In the genomic region with DNA sequence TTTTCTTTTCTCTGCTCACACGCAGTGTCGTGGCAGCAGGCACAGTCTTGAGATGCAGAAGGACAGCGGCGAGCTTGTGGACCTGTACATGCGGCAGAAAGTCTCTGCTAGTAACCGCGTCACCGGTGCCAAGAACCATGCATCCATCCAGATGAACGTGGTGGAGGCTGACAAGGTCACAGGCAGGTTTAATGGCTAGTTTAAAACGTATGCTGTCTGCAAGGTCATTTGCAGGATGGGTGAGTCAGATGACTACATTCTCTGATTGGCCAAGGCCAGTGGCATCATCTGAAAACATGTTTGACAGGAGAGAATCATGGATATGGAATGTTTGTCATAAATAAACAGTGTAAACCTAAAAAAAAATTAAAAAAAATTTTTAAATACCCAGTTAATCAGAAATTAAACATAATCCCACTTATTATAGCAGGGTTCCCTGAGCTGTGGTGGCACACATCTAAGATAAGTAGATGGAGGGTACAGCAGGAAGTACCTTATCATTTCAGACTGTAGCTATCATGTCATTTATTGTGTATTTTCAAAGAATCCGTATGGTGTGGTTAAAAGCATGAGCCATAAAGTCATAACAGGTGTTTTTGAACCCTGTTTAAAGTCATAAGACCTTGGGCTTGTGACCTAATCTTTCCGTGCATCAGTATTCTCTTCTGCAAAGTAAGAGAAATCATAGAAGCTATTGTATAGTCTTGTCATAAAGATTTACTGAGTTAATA, we compare ENCODE assay signal across 16 cellular contexts. TPM values are rescaled to one million over a fixed set of nuclear protein-coding genes. Genes with fewer than 3 reads are reported as not detected.
DNase-seq lines count a peak whose midpoint lies in the region; ATAC-seq and TF ChIP-seq lines count a peak whose summit lies in the region.
"Had no signal": no experiment of that assay in that cellular context is flagged by ENCODE, and none has a peak within 500 bp of the region (broad histone marks: within the 10 kb centered on the region; RNA-seq: fewer than 3 reads in every experiment).

No MANE protein-coding gene starts in this region.

- H3K4me3 ChIP-seq in RWPE2 (ENCODE audit: severe bottlenecking) (no peak overlapping the region), epithelial cell of esophagus (ENCODE audit: low read length) (no peak overlapping the region)
- H3K4me3 ChIP-seq: dorsolateral prefrontal cortex, spleen, tibial artery had no signal

- H3K27me3 Mint-ChIP-seq in activated CD4-positive, alpha-beta T cell treated with anti-CD3 and anti-CD28 coated beads, Interleukin-2, amount 10 ng/mL, durations not matched to agents 7 days and 5 days, result peaks cover 2% of the 10 kb centered on the region

- H3K27ac ChIP-seq in RWPE2 (ENCODE audit: poor library complexity, severe bottlenecking), result peak overlapping the region; percentile 48
- H3K27ac ChIP-seq: 22Rv1, dorsolateral prefrontal cortex, spleen, tibial artery had no signal

- DNase-seq in activated CD4-positive, CD25-positive, alpha-beta regulatory T cell treated with anti-CD3 and anti-CD28 coated beads, Interleukin-2, amount 50 U/mL, for 72 hours, result no peak
- DNase-seq in RWPE2 (ENCODE audit: low spot score), result no peak
- DNase-seq in epithelial cell of esophagus (ENCODE audit: low read depth), result peak; percentile 75
- DNase-seq in non-pigmented ciliary epithelial cell (ENCODE audit: low read depth), result peak; percentile 36
- DNase-seq in stimulated activated CD4-positive, alpha-beta T cell treated with anti-CD3 and anti-CD28 coated beads, Interleukin-4, amount 100 ng/mL, for 4 hours, result no peak
- no peak for DNase-seq in activated CD4-positive, alpha-beta T cell treated with anti-CD3 and anti-CD28 coated beads, Interleukin-2, amount 10 ng/mL, durations not matched to agents 7 days and 5 days
- DNase-seq in SW 1271 (lab: John Stamatoyannopoulos, UW), result no peak
- DNase-seq: amniotic stem cell, dorsolateral prefrontal cortex, NCI-H446 treated with DMSO at 0.1 percent for 48 hours, spleen, T1000, tibial artery had no signal

- H3K27ac Mint-ChIP-seq in activated CD4-positive, alpha-beta T cell treated with anti-CD3 and anti-CD28 coated beads, Interleukin-2, amount 10 ng/mL, durations not matched to agents 7 days and 5 days, result no peak overlapping the region

- no peaks in the 10 kb centered on the region for H3K36me3 Mint-ChIP-seq in activated CD4-positive, alpha-beta T cell treated with anti-CD3 and anti-CD28 coated beads, Interleukin-2, amount 10 ng/mL, durations not matched to agents 7 days and 5 days (ENCODE audit: low read depth)

- CTCF ChIA-PET in activated CD4-positive, alpha-beta T cell treated with anti-CD3 and anti-CD28 coated beads, Interleukin-2, amount 10 ng/mL, durations not matched to agents 7 days and 5 days (lab: Charles Lee), result interaction anchor here (0.9 kb wide), 1 partner anchor 8 kb away, joined by 3 read pairs; no protein-coding TSS in a partner anchor

- ATAC-seq in activated CD4-positive, CD25-positive, alpha-beta regulatory T cell treated with anti-CD3 and anti-CD28 coated beads, Interleukin-2, amount 50 U/mL, for 24 hours, result peak; percentile 75 to 80
- peak; percentile 70 for ATAC-seq in RWPE2 (ENCODE audit: low read depth)

- POLR2A ChIA-PET in activated CD4-positive, alpha-beta T cell treated with anti-CD3 and anti-CD28 coated beads, Interleukin-2, amount 10 ng/mL, durations not matched to agents 7 days and 5 days (lab: Charles Lee), result no interaction called here

- no peaks in the 10 kb centered on the region for H3K9me3 Mint-ChIP-seq in activated CD4-positive, alpha-beta T cell treated with anti-CD3 and anti-CD28 coated beads, Interleukin-2, amount 10 ng/mL, durations not matched to agents 7 days and 5 days
- H3K9me3 Mint-ChIP-seq: neural crest cell had no signal

- peaks cover 29% of the 10 kb centered on the region for H3K4me1 Mint-ChIP-seq in activated CD4-positive, alpha-beta T cell treated with anti-CD3 and anti-CD28 coated beads, Interleukin-2, amount 10 ng/mL, durations not matched to agents 7 days and 5 days
- H3K4me1 Mint-ChIP-seq: neural crest cell had no signal

- TF ChIP-seq CTCF in RWPE2 (IDR thresholded peaks at IDR 0.05; ENCODE audit: poor library complexity, severe bottlenecking) (no peak), epithelial cell of esophagus (IDR thresholded peaks at IDR 0.05; ENCODE audit: insufficient read depth, low read depth, low read length, missing control alignments) (no peak)

- peaks cover 25% of the 10 kb centered on the region for H3K4me1 ChIP-seq in RWPE2 (ENCODE audit: insufficient read depth, poor library complexity, severe bottlenecking)

- H3K36me3 ChIP-seq in RWPE2 (ENCODE audit: low read depth), result no peaks in the 10 kb centered on the region
- H3K36me3 ChIP-seq: spleen, tibial artery had no signal

- no peaks in the 10 kb centered on the region for H3K9me3 ChIP-seq in RWPE2 (ENCODE audit: severe bottlenecking)
- H3K9me3 ChIP-seq: spleen, tibial artery had no signal

- H3K27me3 ChIP-seq in RWPE2 (ENCODE audit: insufficient read depth, poor library complexity, severe bottlenecking), result no peaks in the 10 kb centered on the region
- H3K27me3 ChIP-seq: dorsolateral prefrontal cortex, spleen, tibial artery had no signal

- no peak overlapping the region for H3K4me3 Mint-ChIP-seq in activated CD4-positive, alpha-beta T cell treated with anti-CD3 and anti-CD28 coated beads, Interleukin-2, amount 10 ng/mL, durations not matched to agents 7 days and 5 days
- H3K4me3 Mint-ChIP-seq: neural crest cell had no signal

RNA-seq across cellular contexts. Expression of a gene that starts 7.5 kb away (rescaled TPM):
- 10 to 100 TPM; 23.2 to 31.3 TPM for total RNA-seq in activated CD4-positive, alpha-beta T cell treated with anti-CD3 and anti-CD28 coated beads, Interleukin-2, amount 10 ng/mL, durations not matched to agents 7 days and 5 days

Comparison
In these comparisons a context has a peak if more than half of its experiments do, and no peak if none do; other contexts are left out.
1. DNase-seq: peak in epithelial cell of esophagus (single experiment) and non-pigmented ciliary epithelial cell (single experiment); none in activated CD4-positive, CD25-positive, alpha-beta regulatory T cell treated with anti-CD3 and anti-CD28 coated beads, Interleukin-2, amount 50 U/mL, for 72 hours (single experiment), RWPE2 (single experiment), stimulated activated CD4-positive, alpha-beta T cell treated with anti-CD3 and anti-CD28 coated beads, Interleukin-4, amount 100 ng/mL, for 4 hours (0 of 2), activated CD4-positive, alpha-beta T cell treated with anti-CD3 and anti-CD28 coated beads, Interleukin-2, amount 10 ng/mL, durations not matched to agents 7 days and 5 days (single experiment) and SW 1271 (0 of 2).